Comparison of ENCODE assay signal across 10 cellular contexts in genomic region chr6:11374036-11375010, GRCh38.
DNase-seq lines count a peak whose midpoint lies in the region; ATAC-seq and TF ChIP-seq lines count a peak whose summit lies in the region.
"Had no signal": no experiment of that assay in that cellular context is flagged by ENCODE, and none has a peak within 500 bp of the region (broad histone marks: within the 10 kb centered on the region; RNA-seq: fewer than 3 reads in every experiment).

No MANE protein-coding gene starts in this region.

- H3K27me3 ChIP-seq in suprapubic skin, result no peaks in the 10 kb centered on the region

- H3K36me3 Mint-ChIP-seq in progenitor cell of endocrine pancreas (ENCODE audit: insufficient read depth), result no peaks in the 10 kb centered on the region

- no peak overlapping the region for H3K27ac Mint-ChIP-seq in progenitor cell of endocrine pancreas

- no peak for TF ChIP-seq CTCF in GM12864 (IDR thresholded peaks at IDR 0.05; ENCODE audit: low read depth, low read length, missing control alignments)
- TF ChIP-seq CTCF in GM20000 (IDR thresholded peaks at IDR 0.05; ENCODE audit: extremely low read depth, missing control alignments), result no peak
- no peak for TF ChIP-seq CTCF in suprapubic skin (IDR thresholded peaks at IDR 0.05)
- TF ChIP-seq CTCF in progenitor cell of endocrine pancreas (IDR thresholded peaks at IDR 0.05; ENCODE audit: unreplicated experiment), result no peak

- ATAC-seq in HG03520 (IDR thresholded peaks at IDR 0.05; ENCODE audit: unreplicated experiment), result peak; percentile 94
- ATAC-seq: HCT116 had no signal

- WGBS in suprapubic skin, result 93% methylated on average over 4 of the region's 4 CpGs

- no peaks in the 10 kb centered on the region for H3K4me1 ChIP-seq in suprapubic skin

- no peak overlapping the region for H3K27ac ChIP-seq in suprapubic skin

- peak; percentile 93 for DNase-seq in GM12864 (ENCODE audit: low read depth)
- DNase-seq in GM20000 (ENCODE audit: low spot score), result peak; percentile 38
- DNase-seq in dermis microvascular lymphatic vessel endothelial cell (ENCODE audit: low read depth in 2 of 2), result peak; percentile 57 to 89
- no peak for DNase-seq in suprapubic skin (ENCODE audit: low spot score in 2 of 2)
- DNase-seq in T1000 (lab: John Stamatoyannopoulos, UW), result no peak
- DNase-seq in progenitor cell of endocrine pancreas (ENCODE audit: low spot score, unreplicated experiment), result no peak
- no peak for DNase-seq in NCI-H2171 (lab: John Stamatoyannopoulos, UW)

- no peaks in the 10 kb centered on the region for H3K4me1 Mint-ChIP-seq in progenitor cell of endocrine pancreas (ENCODE audit: low read depth)
- H3K4me1 Mint-ChIP-seq: neural crest cell had no signal

- H3K9me3 Mint-ChIP-seq in progenitor cell of endocrine pancreas (ENCODE audit: low read depth), result peaks cover 4% of the 10 kb centered on the region

- TF ChIP-seq POLR2A in suprapubic skin (IDR thresholded peaks at IDR 0.05), result no peak

- H3K4me3 Mint-ChIP-seq in progenitor cell of endocrine pancreas (ENCODE audit: low read depth), result no peak overlapping the region
- H3K4me3 Mint-ChIP-seq: neural crest cell had no signal

- no peaks in the 10 kb centered on the region for H3K36me3 ChIP-seq in suprapubic skin

- H3K27me3 Mint-ChIP-seq in progenitor cell of endocrine pancreas, result no peaks in the 10 kb centered on the region

- H3K4me3 ChIP-seq in GM12864 (ENCODE audit: low read depth, low read length) (no peak overlapping the region), suprapubic skin (no peak overlapping the region)

- no peaks in the 10 kb centered on the region for H3K9me3 ChIP-seq in suprapubic skin

- TF ChIP-seq EP300 in suprapubic skin (IDR thresholded peaks at IDR 0.05), result no peak

Comparison
In these comparisons a context has a peak if more than half of its experiments do, and no peak if none do; other contexts are left out.
1. DNase-seq: peak in GM12864 (single experiment), GM20000 (single experiment) and dermis microvascular lymphatic vessel endothelial cell (2 of 2); none in suprapubic skin (0 of 2), T1000 (single experiment), progenitor cell of endocrine pancreas (single experiment) and NCI-H2171 (single experiment).